Comparison of ENCODE assay signal across 10 cellular contexts in genomic region chr4:153519677-153520076, GRCh38. TPM values are rescaled to one million over a fixed set of nuclear protein-coding genes. Genes with fewer than 3 reads are reported as not detected.
DNase-seq lines count a peak whose midpoint lies in the region; ATAC-seq and TF ChIP-seq lines count a peak whose summit lies in the region.
"Had no signal": no experiment of that assay in that cellular context is flagged by ENCODE, and none has a peak within 500 bp of the region (broad histone marks: within the 10 kb centered on the region; RNA-seq: fewer than 3 reads in every experiment).

No MANE protein-coding gene starts in this region.

- peaks cover 70% of the 10 kb centered on the region for H3K4me1 Mint-ChIP-seq in activated CD4-positive, alpha-beta T cell treated with anti-CD3 and anti-CD28 coated beads, Interleukin-2, amount 10 ng/mL, durations not matched to agents 24 days and 14 days
- H3K4me1 Mint-ChIP-seq in central memory CD8-positive, alpha-beta T cell: peaks cover 86% of the 10 kb centered on the region

- H3K27ac ChIP-seq in OCI-LY1 (ENCODE audit: low read depth, low read length, poor library complexity, severe bottlenecking) (peak overlapping the region; percentile 39), gastrocnemius medialis (peak overlapping the region; percentile 60 to 78 (median 74))

- no peak overlapping the region for H2AFZ ChIP-seq in OCI-LY1 (ENCODE audit: low read length)

- peaks cover 96% of the 10 kb centered on the region for H3K4me1 ChIP-seq in OCI-LY1 (ENCODE audit: insufficient read depth, low read length, severe bottlenecking)
- H3K4me1 ChIP-seq in gastrocnemius medialis: peaks cover 48 to 58% of the 10 kb centered on the region in 2 donors

- DNase-seq in activated CD4-positive, alpha-beta T cell treated with anti-CD3 and anti-CD28 coated beads, Interleukin-2, amount 10 ng/mL, durations not matched to agents 24 days and 14 days: no peak
- DNase-seq in activated CD4-positive, alpha-beta T cell treated with anti-CD3 and anti-CD28 coated beads for 4 hours: no peak
- DNase-seq in central memory CD8-positive, alpha-beta T cell (ENCODE audit: low spot score in 2 of 2): no peak
- DNase-seq in gastrocnemius medialis (no peak), A172 (ENCODE audit: low spot score) (no peak)
- DNase-seq: NCI-H1105 treated with DMSO at 0.1 percent for 48 hours, NCI-H774 had no signal

- intact Hi-C loops in activated CD4-positive, alpha-beta T cell treated with anti-CD3 and anti-CD28 coated beads, Interleukin-2, amount 10 ng/mL, durations not matched to agents 24 days and 14 days (cut with micrococcal nuclease): loop anchor here (10.0 kb wide), 1 partner anchor 985 kb away; the partner anchor contains the start of gene FBXW7
- intact Hi-C loops in gastrocnemius medialis (cut with DNase I; ENCODE audit: low total_unique reads): no loop called here

- H3K27ac Mint-ChIP-seq in activated CD4-positive, alpha-beta T cell treated with anti-CD3 and anti-CD28 coated beads, Interleukin-2, amount 10 ng/mL, durations not matched to agents 24 days and 14 days: peak overlapping the region; percentile 79
- H3K27ac Mint-ChIP-seq in central memory CD8-positive, alpha-beta T cell (ENCODE audit: low read depth): peak overlapping the region; percentile 84

- no peaks in the 10 kb centered on the region for H4K20me1 ChIP-seq in OCI-LY1 (ENCODE audit: insufficient read depth, low read length)

- no peaks in the 10 kb centered on the region for H3K9me3 ChIP-seq in OCI-LY1 (ENCODE audit: low read length)
- no peaks in the 10 kb centered on the region for H3K9me3 ChIP-seq in gastrocnemius medialis

- no peaks in the 10 kb centered on the region for H3K9me2 ChIP-seq in OCI-LY1 (ENCODE audit: low read depth, low read length)

- H3K4me3 ChIP-seq in OCI-LY1 (ENCODE audit: low read depth, low read length, poor library complexity, severe bottlenecking): no peak overlapping the region
- H3K4me3 ChIP-seq in gastrocnemius medialis: no peak overlapping the region

- peak overlapping the region; percentile 72 for H3K4me3 Mint-ChIP-seq in activated CD4-positive, alpha-beta T cell treated with anti-CD3 and anti-CD28 coated beads, Interleukin-2, amount 10 ng/mL, durations not matched to agents 24 days and 14 days
- peak overlapping the region; percentile 71 for H3K4me3 Mint-ChIP-seq in central memory CD8-positive, alpha-beta T cell

- H3K4me2 ChIP-seq in OCI-LY1 (ENCODE audit: low read length): peak overlapping the region; percentile 2; the same call in 1 of the 2 replicates

- no peak for TF ChIP-seq POLR2A in gastrocnemius medialis (IDR thresholded peaks at IDR 0.05)

- 0 out of 2 replicates have a peak, but pooled peaks cover 7% of the 10 kb centered on the region for H3F3A ChIP-seq in OCI-LY1 (ENCODE audit: insufficient read depth, low read length)

- no peak overlapping the region for H3K9ac ChIP-seq in OCI-LY1 (ENCODE audit: low read length)

- H3K79me2 ChIP-seq in OCI-LY1 (ENCODE audit: insufficient read depth, low read length): peaks cover 100% of the 10 kb centered on the region

- TF ChIP-seq CTCF in OCI-LY1 (IDR thresholded peaks at IDR 0.05; ENCODE audit: low read length) (no peak), gastrocnemius medialis (IDR thresholded peaks at IDR 0.05 in 4 of 5, conservative IDR thresholded peaks at IDR 0.05 in 1 of 5) (no peak)

- H3K36me3 ChIP-seq in OCI-LY1 (ENCODE audit: insufficient read depth, low read length) (peaks cover 69% of the 10 kb centered on the region), gastrocnemius medialis (no peaks in the 10 kb centered on the region)

- H3K9me3 Mint-ChIP-seq in activated CD4-positive, alpha-beta T cell treated with anti-CD3 and anti-CD28 coated beads, Interleukin-2, amount 10 ng/mL, durations not matched to agents 24 days and 14 days: no peaks in the 10 kb centered on the region
- no peaks in the 10 kb centered on the region for H3K9me3 Mint-ChIP-seq in central memory CD8-positive, alpha-beta T cell

- H3K27me3 ChIP-seq in OCI-LY1 (ENCODE audit: insufficient read depth, low read length) (no peaks in the 10 kb centered on the region), gastrocnemius medialis (no peaks in the 10 kb centered on the region)

- peaks cover 23% of the 10 kb centered on the region for H3K36me3 Mint-ChIP-seq in activated CD4-positive, alpha-beta T cell treated with anti-CD3 and anti-CD28 coated beads, Interleukin-2, amount 10 ng/mL, durations not matched to agents 24 days and 14 days (ENCODE audit: low read depth)
- peaks cover 18% of the 10 kb centered on the region for H3K36me3 Mint-ChIP-seq in central memory CD8-positive, alpha-beta T cell (ENCODE audit: insufficient read depth)

- in situ Hi-C loops in gastrocnemius medialis (cut with MboI; ENCODE audit: low sequenced_read_pairs in 4 of 4): no loop called here

- no peak for ATAC-seq in central memory CD8-positive, alpha-beta T cell (replicated peaks; ENCODE audit: extremely low read depth, poor library complexity, severe bottlenecking)
- peak; percentile 78 to 79 for ATAC-seq in gastrocnemius medialis
- ATAC-seq in HG02759 (IDR thresholded peaks at IDR 0.05; ENCODE audit: unreplicated experiment): no peak
- no peak for ATAC-seq in GM21786 (IDR thresholded peaks at IDR 0.05; ENCODE audit: unreplicated experiment)

- H3K27me3 Mint-ChIP-seq in activated CD4-positive, alpha-beta T cell treated with anti-CD3 and anti-CD28 coated beads, Interleukin-2, amount 10 ng/mL, durations not matched to agents 24 days and 14 days: no peaks in the 10 kb centered on the region
- no peaks in the 10 kb centered on the region for H3K27me3 Mint-ChIP-seq in central memory CD8-positive, alpha-beta T cell

RNA-seq across cellular contexts. Expression of gene TMEM131L, which starts 53.5 kb away (rescaled TPM):
- total RNA-seq in activated CD4-positive, alpha-beta T cell treated with anti-CD3 and anti-CD28 coated beads, Interleukin-2, amount 10 ng/mL, durations not matched to agents 24 days and 14 days: 40.3 and 40.6 TPM in 2 replicates
- total RNA-seq in gastrocnemius medialis: 10 to 100 TPM in 1 of 4 donors, 1 to 10 TPM in 3; 4.6 to 21.4 (median 9.5) TPM
- 8.6 and 9.0 TPM in 2 replicates for total RNA-seq in A172 (2014; rRNA removed; shearing (Covaris generic))

Comparison
In these comparisons a context has a peak if more than half of its experiments do, and no peak if none do; other contexts are left out.
1. ATAC-seq: peak in gastrocnemius medialis (2 of 2); none in central memory CD8-positive, alpha-beta T cell (single experiment), HG02759 (single experiment) and GM21786 (single experiment).